ENCODE assay signal across 1 cellular context in genomic region chr3:48739955-48740823, GRCh38.
A peak's percentile ranks its signal among the peaks of the same experiment; 100 is the strongest.
TF ChIP-seq lines count a peak whose summit lies in the region.

No MANE protein-coding gene starts in this region.

TF ChIP-seq in HepG2, 621 proteins besides CTCF, POLR2A, EP300 and RAD21 (continued from another document and continues in another):
- no peak for TF ChIP-seq ZNF740 (CRISPR knock-in tag; IDR thresholded peaks at IDR 0.05)
- TF ChIP-seq ZSCAN9 (CRISPR knock-in tag; IDR thresholded peaks at IDR 0.05; ENCODE audit: borderline replicate concordance), result peak; percentile 96
- TF ChIP-seq KAT8 (CRISPR knock-in tag; IDR thresholded peaks at IDR 0.05), result peak; percentile 71
- no peak for TF ChIP-seq RAD51 (IDR thresholded peaks at IDR 0.05; ENCODE audit: borderline replicate concordance)
- TF ChIP-seq ZFP62 (CRISPR knock-in tag; IDR thresholded peaks at IDR 0.05), result no peak
- TF ChIP-seq CBX1 (IDR thresholded peaks at IDR 0.05; ENCODE audit: low read depth), result peak; percentile 20
- 0 out of 2 replicates have a peak, but pooled peaks have one; percentile 38 for TF ChIP-seq ZNF121 (CRISPR knock-in tag; IDR thresholded peaks at IDR 0.05)
- no peak for TF ChIP-seq SP2 (CRISPR knock-in tag; IDR thresholded peaks at IDR 0.05)
- peak; percentile 76; the same call in 1 of the 2 replicates for TF ChIP-seq TRAFD1 (CRISPR knock-in tag; IDR thresholded peaks at IDR 0.05; ENCODE audit: borderline replicate concordance)
- TF ChIP-seq HOXA3 (CRISPR knock-in tag; IDR thresholded peaks at IDR 0.05), result peak; percentile 79
- TF ChIP-seq ZNF232 (CRISPR knock-in tag; IDR thresholded peaks at IDR 0.05; ENCODE audit: borderline replicate concordance), result 0 out of 2 replicates have a peak, but pooled peaks have one; percentile 32
- peak; percentile 77; the same call in 1 of the 2 replicates for TF ChIP-seq DMAP1 (CRISPR knock-in tag; IDR thresholded peaks at IDR 0.05)
- no peak for TF ChIP-seq TBP (CRISPR knock-in tag; IDR thresholded peaks at IDR 0.05)
- TF ChIP-seq HDAC2 (CRISPR knock-in tag; IDR thresholded peaks at IDR 0.05), result peak; percentile 47
- no peak; the same call in 1 of the 2 replicates for TF ChIP-seq SMC3 (IDR thresholded peaks at IDR 0.05; ENCODE audit: low read length)
- peak; percentile 84; the same call in 1 of the 2 replicates for TF ChIP-seq ZNF253 (CRISPR knock-in tag; IDR thresholded peaks at IDR 0.05; ENCODE audit: borderline replicate concordance)
- no peak for TF ChIP-seq ZKSCAN5 (CRISPR knock-in tag; IDR thresholded peaks at IDR 0.05)
- peak; percentile 92; the same call in 1 of the 2 replicates for TF ChIP-seq ZNF556 (CRISPR knock-in tag; IDR thresholded peaks at IDR 0.05; ENCODE audit: borderline replicate concordance)
- TF ChIP-seq ZBTB43 (CRISPR knock-in tag; conservative IDR thresholded peaks at IDR 0.05), result no peak; the same call in 1 of the 2 replicates
- TF ChIP-seq NRL (CRISPR knock-in tag; IDR thresholded peaks at IDR 0.05; ENCODE audit: borderline replicate concordance), result no peak
- no peak for TF ChIP-seq NFRKB (IDR thresholded peaks at IDR 0.05)
- no peak for TF ChIP-seq AKNA (CRISPR knock-in tag; IDR thresholded peaks at IDR 0.05; ENCODE audit: borderline replicate concordance)
- TF ChIP-seq ZNF687 (CRISPR knock-in tag; IDR thresholded peaks at IDR 0.05), result peak; percentile 98
- TF ChIP-seq ZNF710 (CRISPR knock-in tag; IDR thresholded peaks at IDR 0.05; ENCODE audit: borderline replicate concordance), result peak; percentile 10; the same call in 1 of the 2 replicates
- TF ChIP-seq MED8 (CRISPR knock-in tag; IDR thresholded peaks at IDR 0.05; ENCODE audit: insufficient replicate concordance), result peak; percentile 69
- TF ChIP-seq ZNF335 (CRISPR knock-in tag; IDR thresholded peaks at IDR 0.05), result no peak
- peak; percentile 79 for TF ChIP-seq POLR2G (IDR thresholded peaks at IDR 0.05; ENCODE audit: low read depth, low read length)
- no peak for TF ChIP-seq ZNF562 (CRISPR knock-in tag; IDR thresholded peaks at IDR 0.05; ENCODE audit: borderline replicate concordance)
- TF ChIP-seq MAZ (IDR thresholded peaks at IDR 0.05; ENCODE audit: borderline replicate concordance, low read depth, low read length), result no peak
- peak; percentile 56; the same call in 1 of the 2 replicates for TF ChIP-seq MAZ (CRISPR knock-in tag; IDR thresholded peaks at IDR 0.05; ENCODE audit: low read depth)
- peak; percentile 50 for TF ChIP-seq ZNF629 (CRISPR knock-in tag; conservative IDR thresholded peaks at IDR 0.05)
- peak; percentile 81; the same call in 1 of the 2 replicates for TF ChIP-seq MYPOP (CRISPR knock-in tag; IDR thresholded peaks at IDR 0.05)
- 0 out of 2 replicates have a peak, but pooled peaks have one; percentile 11 for TF ChIP-seq ZNF792 (CRISPR knock-in tag; IDR thresholded peaks at IDR 0.05)
- 0 out of 2 replicates have a peak, but pooled peaks have one; percentile 49 for TF ChIP-seq ZFP41 (CRISPR knock-in tag; IDR thresholded peaks at IDR 0.05; ENCODE audit: borderline replicate concordance)
- peak; percentile 68 for TF ChIP-seq REPIN1 (CRISPR knock-in tag; IDR thresholded peaks at IDR 0.05; ENCODE audit: borderline replicate concordance, low read depth)
- peak; percentile 81; the same call in 1 of the 2 replicates for TF ChIP-seq KDM2A (CRISPR knock-in tag; IDR thresholded peaks at IDR 0.05; ENCODE audit: borderline replicate concordance, low read depth)
- TF ChIP-seq ZBED4 (CRISPR knock-in tag; IDR thresholded peaks at IDR 0.05; ENCODE audit: borderline replicate concordance), result no peak
- TF ChIP-seq ZNF543 (CRISPR knock-in tag; IDR thresholded peaks at IDR 0.05), result peak; percentile 77; the same call in 1 of the 2 replicates
